ENCODE assay signal across 1 cellular context in genomic region chrX:35664838-35665237, GRCh38.
TF ChIP-seq lines count a peak whose summit lies in the region.

No MANE protein-coding gene starts in this region.

TF ChIP-seq in WTC11, 78 proteins besides CTCF, POLR2A, EP300 and RAD21 (continued from another document):
- TF ChIP-seq, protein P1, sequence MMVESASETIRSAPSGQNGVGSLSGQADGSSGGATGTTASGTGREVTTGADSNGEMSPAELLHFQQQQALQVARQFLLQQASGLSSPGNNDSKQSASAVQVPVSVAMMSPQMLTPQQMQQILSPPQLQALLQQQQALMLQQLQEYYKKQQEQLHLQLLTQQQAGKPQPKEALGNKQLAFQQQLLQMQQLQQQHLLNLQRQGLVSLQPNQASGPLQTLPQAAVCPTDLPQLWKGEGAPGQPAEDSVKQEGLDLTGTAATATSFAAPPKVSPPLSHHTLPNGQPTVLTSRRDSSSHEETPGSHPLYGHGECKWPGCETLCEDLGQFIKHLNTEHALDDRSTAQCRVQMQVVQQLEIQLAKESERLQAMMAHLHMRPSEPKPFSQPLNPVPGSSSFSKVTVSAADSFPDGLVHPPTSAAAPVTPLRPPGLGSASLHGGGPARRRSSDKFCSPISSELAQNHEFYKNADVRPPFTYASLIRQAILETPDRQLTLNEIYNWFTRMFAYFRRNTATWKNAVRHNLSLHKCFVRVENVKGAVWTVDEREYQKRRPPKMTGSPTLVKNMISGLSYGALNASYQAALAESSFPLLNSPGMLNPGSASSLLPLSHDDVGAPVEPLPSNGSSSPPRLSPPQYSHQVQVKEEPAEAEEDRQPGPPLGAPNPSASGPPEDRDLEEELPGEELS (CRISPR knock-in tag; IDR thresholded peaks at IDR 0.05) = no peak
- TF ChIP-seq ATF3 (CRISPR knock-in tag; conservative IDR thresholded peaks at IDR 0.05) (no peak), SMAD3 (CRISPR knock-in tag; IDR thresholded peaks at IDR 0.05; ENCODE audit: borderline replicate concordance) (no peak), STAT6 (CRISPR knock-in tag; conservative IDR thresholded peaks at IDR 0.05; ENCODE audit: low read depth) (no peak), PRRX2 (CRISPR knock-in tag; IDR thresholded peaks at IDR 0.05) (no peak), ZNF219 (CRISPR knock-in tag; IDR thresholded peaks at IDR 0.05; ENCODE audit: borderline replicate concordance) (no peak), ELF4 (CRISPR knock-in tag; IDR thresholded peaks at IDR 0.05; ENCODE audit: low read depth) (no peak), ZNF423 (CRISPR knock-in tag; IDR thresholded peaks at IDR 0.05) (no peak), FOXK1 (CRISPR knock-in tag; IDR thresholded peaks at IDR 0.05) (no peak)
